Comparison of ENCODE assay signal across 15 cellular contexts in genomic region chr7:92368741-92369140, GRCh38.
DNase-seq lines count a peak whose midpoint lies in the region; ATAC-seq lines count a peak whose summit lies in the region.
"Had no signal": no experiment of that assay in that cellular context is flagged by ENCODE, and none has a peak within 500 bp of the region (broad histone marks: within the 10 kb centered on the region; RNA-seq: fewer than 3 reads in every experiment).

No MANE protein-coding gene starts in this region.

- no peak for ATAC-seq in sciatic nerve

- intact Hi-C loops in sciatic nerve (cut with DNase I), result no loop called here

- peak overlapping the region; percentile 97 for H3K27ac ChIP-seq in caudate nucleus (ENCODE audit: low read depth, low read length)
- peak overlapping the region; percentile 100 for H3K27ac ChIP-seq in temporal lobe (ENCODE audit: low read depth, low read length)
- H3K27ac ChIP-seq: C4-2B had no signal

- peak in 1 of 61 donors; percentile 42 for DNase-seq in caudate nucleus (lab: John Stamatoyannopoulos, UW)
- DNase-seq in globus pallidus (ENCODE audit: low spot score), result peak; percentile 89
- peak; percentile 63 for DNase-seq in midbrain (lab: John Stamatoyannopoulos, UW)
- DNase-seq in middle frontal gyrus (ENCODE audit: extremely low spot score, low spot score), result no peak
- DNase-seq in NCI-H345 treated with DMSO at 0.1 percent for 48 hours (lab: John Stamatoyannopoulos, UW; ENCODE audit: unreplicated experiment), result no peak
- DNase-seq in sciatic nerve (ENCODE audit: low spot score), result no peak
- DNase-seq: BE2C; CD4-positive, alpha-beta memory T cell; COR-L47; DMS153; DND-41; GDM1; HFFc6 had no signal

Comparison
In these comparisons a context has a peak if more than half of its experiments do, and no peak if none do; other contexts are left out.
1. DNase-seq: peak in globus pallidus (single experiment) and midbrain (single experiment); none in middle frontal gyrus (single experiment), NCI-H345 treated with DMSO at 0.1 percent for 48 hours (single experiment) and sciatic nerve (single experiment).